18 cellular contexts compared by ENCODE assay signal in the genomic region with DNA sequence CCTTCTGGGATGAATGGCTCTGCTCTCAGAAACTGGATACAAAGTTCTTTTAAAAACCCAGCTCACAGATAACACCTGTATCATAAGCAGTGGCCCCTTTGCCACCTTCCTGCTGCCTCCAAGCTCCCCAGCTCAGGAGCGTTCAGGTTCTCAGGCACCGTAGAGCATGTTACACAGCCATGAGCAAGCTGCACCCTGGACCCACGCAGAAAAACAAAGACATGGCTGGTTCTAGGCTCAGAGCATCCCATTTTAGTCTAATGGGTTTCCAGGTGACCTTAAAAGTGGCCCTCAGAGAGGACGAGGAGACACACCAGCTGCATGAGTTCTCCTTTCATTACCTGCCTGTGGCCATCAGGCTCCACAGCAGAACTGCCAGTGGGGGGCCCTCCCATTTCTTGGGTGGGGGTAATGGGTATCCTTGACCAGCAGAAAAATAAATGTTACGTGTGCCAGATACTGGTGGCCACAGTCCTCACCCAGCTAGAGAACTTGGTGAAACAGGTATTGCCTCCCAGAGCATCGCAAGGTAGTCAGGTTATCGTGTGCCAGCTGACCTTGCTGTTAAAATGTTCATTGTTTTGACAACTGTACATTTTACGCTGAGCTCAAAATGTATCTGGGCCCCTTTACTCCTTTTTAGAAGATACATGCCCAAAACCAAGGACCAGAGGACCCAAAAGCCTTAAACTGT. TPM values are rescaled to one million over a fixed set of nuclear protein-coding genes. Genes with fewer than 3 reads are reported as not detected.
A peak's percentile ranks its signal among the peaks of the same experiment; 100 is the strongest.
DNase-seq lines count a peak whose midpoint lies in the region; ATAC-seq and TF ChIP-seq lines count a peak whose summit lies in the region.
"Had no signal": no experiment of that assay in that cellular context is flagged by ENCODE, and none has a peak within 500 bp of the region (broad histone marks: within the 10 kb centered on the region; RNA-seq: fewer than 3 reads in every experiment).

No MANE protein-coding gene starts in this region.

- in situ Hi-C loops in IMR-90 (cut with MboI; ENCODE audit: low sequenced_read_pairs): no loop called here

- H3K4ac ChIP-seq in IMR-90 (ENCODE audit: low read depth, low read length): no peak overlapping the region

- no peaks in the 10 kb centered on the region for H3K9me3 Mint-ChIP-seq in CD8-positive, alpha-beta T cell

- no peak for DNase-seq in CD8-positive, alpha-beta T cell
- no peak for DNase-seq in IMR-90
- no peak for DNase-seq in esophagus muscularis mucosa (ENCODE audit: extremely low spot score)
- DNase-seq in psoas muscle: no peak
- DNase-seq in HK-2 (ENCODE audit: unreplicated experiment): no peak
- DNase-seq in tibial artery: no peak
- DNase-seq: activated gamma-delta T cell; AML-193; aorta; NCI-H1105 treated with DMSO at 0.1 percent for 48 hours; NCI-H526; SHP77 treated with DMSO at 0.1 percent for 48 hours; sigmoid colon; stimulated activated CD4-positive, alpha-beta T cell treated with anti-CD3 and anti-CD28 coated beads, Interleukin-1b, Interleukin-23, amount 100 ng/mL, for 48 hours; stomach; T-helper 2 cell had no signal

- H3K4me3 ChIP-seq in CD8-positive, alpha-beta T cell (ENCODE audit: low read depth, low read length): no peak overlapping the region
- no peak overlapping the region for H3K4me3 ChIP-seq in IMR-90 (ENCODE audit: insufficient read depth, low read depth, low read length)
- no peak overlapping the region for H3K4me3 ChIP-seq in esophagus muscularis mucosa
- H3K4me3 ChIP-seq in psoas muscle: no peak overlapping the region
- no peak overlapping the region for H3K4me3 ChIP-seq in tibial artery
- H3K4me3 ChIP-seq: sigmoid colon, stomach had no signal

- POLR2A ChIA-PET in CD8-positive, alpha-beta T cell (lab: Charles Lee): interaction anchor here (0.6 to 2.3 kb wide), 3 partner anchors 9 to 70 kb away, joined by 3 to 10 read pairs (median 5); a partner anchor contains a TSS
- POLR2A ChIA-PET in IMR-90 (lab: Charles Lee; ENCODE audit: unreplicated experiment): no interaction called here

- H3K18ac ChIP-seq in IMR-90 (ENCODE audit: low read depth, low read length): no peak overlapping the region

- intact Hi-C loops in CD8-positive, alpha-beta T cell (cut with DNase I, micrococcal nuclease): loop anchor here (1.0 to 5.0 kb wide), 3 partner anchors 69 to 272 kb away; a partner anchor contains a TSS
- intact Hi-C loops in IMR-90 (cut with micrococcal nuclease): loop anchor here (1.0 kb wide), 2 partner anchors 109 to 124 kb away; no protein-coding TSS in a partner anchor
- intact Hi-C loops in esophagus muscularis mucosa (cut with DNase I): loop anchor here (5.0 kb wide), 3 partner anchors 73 to 123 kb away; no protein-coding TSS in a partner anchor
- intact Hi-C loops in psoas muscle (cut with DNase I): loop anchor here (2.0 to 5.0 kb wide), 5 partner anchors 13 to 123 kb away; a partner anchor contains a TSS
- intact Hi-C loops in tibial artery (cut with DNase I; ENCODE audit: low total_unique reads): loop anchor here (5.0 kb wide), 2 partner anchors 108 to 123 kb away; no protein-coding TSS in a partner anchor

- H2BK120ac ChIP-seq in IMR-90 (ENCODE audit: low read depth, low read length): no peak overlapping the region

- peaks cover 89% of the 10 kb centered on the region for H4K20me1 ChIP-seq in IMR-90 (ENCODE audit: insufficient read depth, low read length)

- H3K27me3 Mint-ChIP-seq in CD8-positive, alpha-beta T cell (ENCODE audit: low read depth): no peaks in the 10 kb centered on the region

- H2BK20ac ChIP-seq in IMR-90 (ENCODE audit: low read depth, low read length): no peak overlapping the region

- no peak overlapping the region for H3K27ac ChIP-seq in CD8-positive, alpha-beta T cell (ENCODE audit: low read depth, low read length)
- no peak overlapping the region for H3K27ac ChIP-seq in IMR-90 (ENCODE audit: insufficient read depth, low read length)
- peak overlapping the region; percentile 52 to 69 (median 60) for H3K27ac ChIP-seq in esophagus muscularis mucosa (replicated peaks in 1 of 4)
- H3K27ac ChIP-seq in psoas muscle: peak overlapping the region; percentile 67
- H3K27ac ChIP-seq in tibial artery: peak overlapping the region in 1 of 2 donors; percentile 1

- TF ChIP-seq RAD21 in IMR-90 (IDR thresholded peaks at IDR 0.05; ENCODE audit: low read length): no peak

- H3K23ac ChIP-seq in IMR-90 (ENCODE audit: low read depth, low read length): no peak overlapping the region

- no peak overlapping the region for H3K14ac ChIP-seq in IMR-90 (replicated peaks; ENCODE audit: low read depth, low read length)

- peak overlapping the region; percentile 90 for H3K27ac Mint-ChIP-seq in CD8-positive, alpha-beta T cell

- no peak overlapping the region for H2BK5ac ChIP-seq in IMR-90 (ENCODE audit: low read depth, low read length, poor library complexity, severe bottlenecking)

- H2BK15ac ChIP-seq in IMR-90 (ENCODE audit: low read depth, low read length): no peak overlapping the region

- TF ChIP-seq POLR2A in IMR-90 (IDR thresholded peaks at IDR 0.05; ENCODE audit: low read depth, low read length) (0 out of 2 replicates have a peak, but pooled peaks have one; percentile 14), esophagus muscularis mucosa (IDR thresholded peaks at IDR 0.05; ENCODE audit: low read depth) (no peak)

- H2AFZ ChIP-seq in IMR-90 (replicated peaks; ENCODE audit: low read length, poor library complexity): no peak overlapping the region

- dilution Hi-C loops in IMR-90 (cut with HindIII; ENCODE audit: low sequenced_read_pairs, unreplicated experiment): no loop called here

- peaks cover 17% of the 10 kb centered on the region for H3K4me1 ChIP-seq in CD8-positive, alpha-beta T cell (ENCODE audit: insufficient read depth, low read length)
- H3K4me1 ChIP-seq in IMR-90 (ENCODE audit: control insufficient read depth, insufficient read depth, low read length) (peaks cover 4% of the 10 kb centered on the region; the same call in 1 of the 2 replicates), esophagus muscularis mucosa (peaks cover 39 to 60% (median 42%) of the 10 kb centered on the region in 4 donors), psoas muscle (peaks cover 34% of the 10 kb centered on the region), tibial artery (peaks cover 0 to 10% (median 5%) of the 10 kb centered on the region in 4 donors)

- peaks cover 39% of the 10 kb centered on the region for H3K4me1 Mint-ChIP-seq in CD8-positive, alpha-beta T cell (ENCODE audit: low read depth)

- BruUV-seq in IMR-90 (replicated peaks; lab: Mats Ljungman, UMichigan): no TSS peak

- no peak overlapping the region for H3K56ac ChIP-seq in IMR-90 (ENCODE audit: extremely low read depth, insufficient read depth, low read length)

- TF ChIP-seq CTCF in CD8-positive, alpha-beta T cell (IDR thresholded peaks at IDR 0.05): no peak
- TF ChIP-seq CTCF in IMR-90 (conservative IDR thresholded peaks at IDR 0.05; ENCODE audit: low read depth, low read length) (no peak), esophagus muscularis mucosa (IDR thresholded peaks at IDR 0.05) (no peak), psoas muscle (IDR thresholded peaks at IDR 0.05) (no peak), tibial artery (IDR thresholded peaks at IDR 0.05) (no peak)

- H4K5ac ChIP-seq in IMR-90 (ENCODE audit: low read depth, low read length): no peak overlapping the region

- TF ChIP-seq EP300 in esophagus muscularis mucosa (IDR thresholded peaks at IDR 0.05): no peak

- H3K9me3 ChIP-seq in CD8-positive, alpha-beta T cell (ENCODE audit: low read length): no peaks in the 10 kb centered on the region
- H3K9me3 ChIP-seq in IMR-90 (ENCODE audit: control insufficient read depth, insufficient read depth, low read length) (no peaks in the 10 kb centered on the region), esophagus muscularis mucosa (no peaks in the 10 kb centered on the region), psoas muscle (no peaks in the 10 kb centered on the region), tibial artery (no peaks in the 10 kb centered on the region)
- H3K9me3 ChIP-seq: sigmoid colon, stomach had no signal

- no peak overlapping the region for H3K4me2 ChIP-seq in IMR-90 (ENCODE audit: low read depth, low read length)

- 100% methylated on average over 4 of the region's 8 CpGs; no CpG with 5 or more reads in 1 of the 2 experiments for WGBS in IMR-90 (ENCODE audit: extremely low coverage in 2 of 2, insufficient read length in 1 of 2), 2 experiments
- 87% methylated on average over 7 of the region's 8 CpGs for WGBS in esophagus muscularis mucosa
- 89 to 96% (median 90%) methylated on average over 8 of the region's 8 CpGs for WGBS in psoas muscle, 3 donors

- no peak overlapping the region for H4K91ac ChIP-seq in IMR-90 (ENCODE audit: insufficient read depth, low read depth, low read length)

- H2AK9ac ChIP-seq in IMR-90 (replicated peaks; ENCODE audit: low read depth, low read length, poor library complexity): no peak overlapping the region

- no peaks in the 10 kb centered on the region for H3K27me3 ChIP-seq in CD8-positive, alpha-beta T cell (ENCODE audit: insufficient read depth, low read length)
- no peaks in the 10 kb centered on the region for H3K27me3 ChIP-seq in IMR-90 (ENCODE audit: control insufficient read depth, insufficient read depth, low read length)
- no peaks in the 10 kb centered on the region for H3K27me3 ChIP-seq in esophagus muscularis mucosa
- no peaks in the 10 kb centered on the region for H3K27me3 ChIP-seq in psoas muscle (ENCODE audit: insufficient read depth in 3 of 3, low read length in 2 of 3)
- H3K27me3 ChIP-seq in tibial artery: no peaks in the 10 kb centered on the region
- H3K27me3 ChIP-seq: sigmoid colon, stomach had no signal

- CTCF ChIA-PET in CD8-positive, alpha-beta T cell (lab: Charles Lee): interaction anchor here (0.6 to 10.0 kb wide), 19 partner anchors 10 to 125 kb away, joined by 3 to 82 read pairs (median 4); no protein-coding TSS in a partner anchor
- CTCF ChIA-PET in IMR-90 (lab: Yijun Ruan, JAX): interaction anchor here (0.9 to 1.9 kb wide), 4 partner anchors 72 to 125 kb away, joined by 3 to 8 read pairs (median 4); no protein-coding TSS in a partner anchor

- no peak overlapping the region for H3K4me3 Mint-ChIP-seq in CD8-positive, alpha-beta T cell

- no peak overlapping the region for H4K8ac ChIP-seq in IMR-90 (ENCODE audit: low read depth in 2 of 2, low read length in 2 of 2)

- H3K9me1 ChIP-seq in IMR-90 (ENCODE audit: insufficient read depth, low read length): peaks cover 2% of the 10 kb centered on the region; the same call in 1 of the 2 replicates

- H2AK5ac ChIP-seq in IMR-90 (ENCODE audit: low read depth, low read length): no peak overlapping the region

- peaks cover 92% of the 10 kb centered on the region for H3K36me3 ChIP-seq in CD8-positive, alpha-beta T cell (ENCODE audit: insufficient read depth, low read length)
- H3K36me3 ChIP-seq in IMR-90 (ENCODE audit: control insufficient read depth, insufficient read depth, low read length): peaks cover 83% of the 10 kb centered on the region
- H3K36me3 ChIP-seq in esophagus muscularis mucosa: peaks cover 56 to 100% (median 98%) of the 10 kb centered on the region in 4 donors
- H3K36me3 ChIP-seq in psoas muscle (ENCODE audit: insufficient read depth in 1 of 2, low read depth in 1 of 2): peaks cover 19 to 99% of the 10 kb centered on the region in 2 donors
- peaks cover 52 to 100% (median 96%) of the 10 kb centered on the region in 3 donors for H3K36me3 ChIP-seq in tibial artery

- H3K79me1 ChIP-seq in IMR-90 (ENCODE audit: low read depth in 1 of 2, low read length in 2 of 2): peaks cover 15 to 78% of the 10 kb centered on the region in 2 experiments

- H3K36me3 Mint-ChIP-seq in CD8-positive, alpha-beta T cell: peaks cover 98% of the 10 kb centered on the region

- no peak overlapping the region for H3K9ac ChIP-seq in IMR-90 (ENCODE audit: low read depth, low read length)

- ATAC-seq in CD8-positive, alpha-beta T cell: no peak
- ATAC-seq in IMR-90 (ENCODE audit: low read depth): no peak
- ATAC-seq in psoas muscle: no peak
- ATAC-seq in HG03469 (IDR thresholded peaks at IDR 0.05; ENCODE audit: unreplicated experiment): no peak
- ATAC-seq: activated CD4-positive, CD25-positive, alpha-beta regulatory T cell treated with anti-CD3 and anti-CD28 coated beads, Interleukin-2, amount 50 U/mL, for 24 hours had no signal

RNA-seq across cellular contexts. Expression of a gene that starts 7.5 kb away (rescaled TPM):
- total RNA-seq in CD8-positive, alpha-beta T cell: 100 to 1,000 TPM; 170 to 179 TPM
- total RNA-seq in IMR-90 (2012; rRNA removed) (458 and 487 TPM in 2 replicates), esophagus muscularis mucosa (100 to 1,000 TPM; 261 to 349 (median 304) TPM), psoas muscle (100 to 1,000 TPM; 307 to 499 (median 459) TPM)
- polyA plus RNA-seq in IMR-90 (2012; rRNA removed) (417 and 520 TPM in 2 replicates), psoas muscle (1,000 to 10,000 TPM in 1 of 3 donors, 100 to 1,000 TPM in 2; 652 to 1,146 (median 986) TPM)
- 774 and 987 TPM in 2 replicates for polyA plus RNA-seq in IMR-90 (2012; cell fraction: cytosol; rRNA removed)
- polyA plus RNA-seq in IMR-90 (2012; cell fraction: nucleus; rRNA removed; ENCODE audit: low replicate concordance): 366 and 428 TPM in 2 replicates

RNA-seq across cellular contexts. Expression of a gene that starts 7.8 kb away (rescaled TPM):
- total RNA-seq in CD8-positive, alpha-beta T cell: 10 to 100 TPM; 12.6 to 12.9 TPM
- total RNA-seq in IMR-90 (2012; rRNA removed) (8.1 and 10.6 TPM in 2 replicates), esophagus muscularis mucosa (10 to 100 TPM in 2 of 4 donors, 1 to 10 TPM in 2; 9.1 to 13.3 (median 10.8) TPM), psoas muscle (10 to 100 TPM; 10.2 to 18.0 (median 13.2) TPM)
- polyA plus RNA-seq in IMR-90 (2012; rRNA removed) (12.2 and 15.6 TPM in 2 replicates), psoas muscle (10 to 100 TPM; 10.1 to 12.7 (median 10.3) TPM)
- polyA plus RNA-seq in IMR-90 (2012; cell fraction: cytosol; rRNA removed): 3.6 and 10.0 TPM in 2 replicates
- polyA plus RNA-seq in IMR-90 (2012; cell fraction: nucleus; rRNA removed; ENCODE audit: low replicate concordance): 32.8 and 87.5 TPM in 2 replicates

RNA-seq across cellular contexts. Expression of a gene that starts 13.4 kb away (rescaled TPM):
- total RNA-seq in CD8-positive, alpha-beta T cell: 10 to 100 TPM; 58.2 to 64.6 TPM
- total RNA-seq in IMR-90 (2012; rRNA removed) (23.7 and 30.6 TPM in 2 replicates), esophagus muscularis mucosa (10 to 100 TPM; 24.9 to 38.8 (median 32.4) TPM), psoas muscle (10 to 100 TPM; 52.4 to 67.0 (median 60.8) TPM)
- polyA plus RNA-seq in IMR-90 (2012; rRNA removed) (41.1 and 46.7 TPM in 2 replicates), psoas muscle (10 to 100 TPM; 26.4 to 54.2 (median 39.6) TPM)
- polyA plus RNA-seq in IMR-90 (2012; cell fraction: cytosol; rRNA removed): 21.4 and 47.8 TPM in 2 replicates
- 41.4 and 44.4 TPM in 2 replicates for polyA plus RNA-seq in IMR-90 (2012; cell fraction: nucleus; rRNA removed; ENCODE audit: low replicate concordance)

RNA-seq across cellular contexts. Expression of a gene that starts 47.1 kb away (rescaled TPM):
- total RNA-seq in CD8-positive, alpha-beta T cell: 1 to 10 TPM; 7.7 to 8.8 TPM
- total RNA-seq in IMR-90 (2012; rRNA removed) (11.5 and 12.2 TPM in 2 replicates), esophagus muscularis mucosa (10 to 100 TPM; 21.6 to 26.5 (median 26.0) TPM), psoas muscle (10 to 100 TPM; 29.5 to 56.5 (median 39.6) TPM)
- polyA plus RNA-seq in IMR-90 (2012; rRNA removed) (23.9 and 25.2 TPM in 2 replicates), psoas muscle (10 to 100 TPM; 25.0 to 56.2 (median 46.7) TPM)
- 21.7 and 23.7 TPM in 2 replicates for polyA plus RNA-seq in IMR-90 (2012; cell fraction: cytosol; rRNA removed)
- polyA plus RNA-seq in IMR-90 (2012; cell fraction: nucleus; rRNA removed; ENCODE audit: low replicate concordance): 52.1 and 66.5 TPM in 2 replicates

Comparison
In these comparisons a context has a peak if more than half of its experiments do, and no peak if none do; other contexts are left out.
1. H3K27ac ChIP-seq: peak in esophagus muscularis mucosa (4 of 4) and psoas muscle (single experiment); none in CD8-positive, alpha-beta T cell (single experiment) and IMR-90 (single experiment).